8 cellular contexts compared by ENCODE assay signal in the genomic region with DNA sequence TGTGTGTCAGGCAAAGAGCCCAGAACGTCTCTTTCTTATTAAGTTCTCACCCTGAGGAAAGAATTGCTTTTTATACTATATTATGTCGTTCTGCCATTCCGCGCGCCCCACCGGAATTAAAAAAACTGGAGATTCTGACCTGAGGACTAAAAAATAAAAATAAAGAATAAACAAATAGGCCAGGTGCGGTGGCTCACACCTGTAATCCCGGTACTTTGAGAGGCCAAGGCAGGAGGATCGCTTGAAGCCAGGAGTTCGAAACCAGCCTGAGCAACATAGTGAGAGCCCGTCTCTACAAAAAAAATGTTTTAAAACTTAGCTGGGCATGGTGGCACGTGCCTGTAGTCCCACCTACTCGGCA. TPM values are rescaled to one million over a fixed set of nuclear protein-coding genes. Genes with fewer than 3 reads are reported as not detected.
A peak's percentile ranks its signal among the peaks of the same experiment; 100 is the strongest.
DNase-seq lines count a peak whose midpoint lies in the region; ATAC-seq, FAIRE-seq and TF ChIP-seq lines count a peak whose summit lies in the region.

No MANE protein-coding gene starts in this region.

- no peaks in the 10 kb centered on the region for H3K4me1 Mint-ChIP-seq in central memory CD8-positive, alpha-beta T cell
- H3K4me1 Mint-ChIP-seq in nephron = peaks cover 6% of the 10 kb centered on the region

- no peak for FAIRE-seq in GM12891 (lab: Jason Lieb, UNC)

- no peak for TF ChIP-seq POLR2A in GM12891 (IDR thresholded peaks at IDR 0.05; ENCODE audit: low read depth, low read length)

- no peaks in the 10 kb centered on the region for H3K79me2 ChIP-seq in ACC112 (ENCODE audit: control insufficient read depth, insufficient read depth, low read length, unreplicated experiment)

- H3K27ac ChIP-seq in ACC112 (ENCODE audit: low read depth, low read length) = peak overlapping the region; percentile 94

- peaks cover 5% of the 10 kb centered on the region for H3K36me3 Mint-ChIP-seq in central memory CD8-positive, alpha-beta T cell (ENCODE audit: insufficient read depth)
- no peaks in the 10 kb centered on the region for H3K36me3 Mint-ChIP-seq in nephron (ENCODE audit: low read depth)

- no peaks in the 10 kb centered on the region for H3K27me3 ChIP-seq in ACC112 (ENCODE audit: insufficient read depth, low read length)

- no peak for ATAC-seq in central memory CD8-positive, alpha-beta T cell (replicated peaks; ENCODE audit: extremely low read depth, poor library complexity, severe bottlenecking)

- peak overlapping the region; percentile 90 for H3K4me3 ChIP-seq in ACC112 (ENCODE audit: low read depth, low read length)
- peak overlapping the region; percentile 53 for H3K4me3 ChIP-seq in LNCaP clone FGC (ENCODE audit: low read depth, low read length)

- peak overlapping the region; percentile 58 for H2AFZ ChIP-seq in ACC112 (ENCODE audit: low read length, unreplicated experiment)

- peak overlapping the region; percentile 87 for H3K4me3 Mint-ChIP-seq in central memory CD8-positive, alpha-beta T cell
- peak overlapping the region; percentile 89 to 95 (median 92) for H3K4me3 Mint-ChIP-seq in nephron

- H3K27ac Mint-ChIP-seq in central memory CD8-positive, alpha-beta T cell (ENCODE audit: low read depth) = peak overlapping the region; percentile 96
- H3K27ac Mint-ChIP-seq in nephron = peak overlapping the region; percentile 100

- TF ChIP-seq CTCF in LNCaP clone FGC (IDR thresholded peaks at IDR 0.05; ENCODE audit: control insufficient read depth, extremely low read depth, insufficient read depth) (no peak), nephron (IDR thresholded peaks at IDR 0.05; ENCODE audit: unreplicated experiment in 3 of 3) (no peak)

- H3K27me3 Mint-ChIP-seq in central memory CD8-positive, alpha-beta T cell = no peaks in the 10 kb centered on the region
- H3K27me3 Mint-ChIP-seq in nephron (ENCODE audit: low read depth) = no peaks in the 10 kb centered on the region

- H3K9me3 Mint-ChIP-seq in central memory CD8-positive, alpha-beta T cell = no peaks in the 10 kb centered on the region
- no peaks in the 10 kb centered on the region for H3K9me3 Mint-ChIP-seq in nephron

- no peak for DNase-seq in LNCaP clone FGC (ENCODE audit: low read depth)
- DNase-seq in central memory CD8-positive, alpha-beta T cell (ENCODE audit: low spot score in 2 of 2) = no peak
- DNase-seq in SHP77 (lab: John Stamatoyannopoulos, UW) = no peak
- DNase-seq in SW480 (ENCODE audit: low spot score) = no peak
- DNase-seq in activated effector memory CD4-positive, alpha-beta T cell treated with anti-CD3 and anti-CD28 coated beads, Interleukin-2, amount 50 U/mL, for 16 hours = no peak
- no peak for DNase-seq in GM12891 (ENCODE audit: insufficient read length, low spot score)

- no peaks in the 10 kb centered on the region for H3K36me3 ChIP-seq in ACC112 (ENCODE audit: insufficient read depth, low read length)

- no peaks in the 10 kb centered on the region for H3K4me1 ChIP-seq in ACC112 (ENCODE audit: control insufficient read depth, insufficient read depth, low read length, unreplicated experiment)

TF ChIP-seq in GM12891, 5 proteins besides CTCF, POLR2A, EP300 and RAD21:
- TF ChIP-seq PAX5 (IDR thresholded peaks at IDR 0.05; ENCODE audit: insufficient read depth, low read length, severe bottlenecking) (no peak), TAF1 (IDR thresholded peaks at IDR 0.05; ENCODE audit: low read depth, low read length) (no peak)

RNA-seq across cellular contexts. Expression of gene DYNC2I2, which starts 0.7 kb away (rescaled TPM):
- polyA plus RNA-seq in GM12891 (2012; ENCODE audit: low read depth, missing spikeins) = 29.0 TPM

RNA-seq across cellular contexts. Expression of gene SET, which starts 31.7 kb away (rescaled TPM):
- 292 TPM for polyA plus RNA-seq in GM12891 (2012; ENCODE audit: low read depth, missing spikeins)

RNA-seq across cellular contexts. Expression of gene PKN3, which starts 45.0 kb away (rescaled TPM):
- 3.9 TPM for polyA plus RNA-seq in GM12891 (2012; ENCODE audit: low read depth, missing spikeins)
